1 cellular context compared by ENCODE assay signal in genomic region chrX:13816899-13817298, GRCh38.
TF ChIP-seq lines count a peak whose summit lies in the region.

A gene with protein sequence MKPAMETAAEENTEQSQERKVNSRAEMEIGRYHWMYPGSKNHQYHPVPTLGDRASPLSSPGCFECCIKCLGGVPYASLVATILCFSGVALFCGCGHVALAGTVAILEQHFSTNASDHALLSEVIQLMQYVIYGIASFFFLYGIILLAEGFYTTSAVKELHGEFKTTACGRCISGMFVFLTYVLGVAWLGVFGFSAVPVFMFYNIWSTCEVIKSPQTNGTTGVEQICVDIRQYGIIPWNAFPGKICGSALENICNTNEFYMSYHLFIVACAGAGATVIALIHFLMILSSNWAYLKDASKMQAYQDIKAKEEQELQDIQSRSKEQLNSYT (minus strand): TSS chrX:13817093. CDS start chrX:13816904, 189 bp downstream.

TF ChIP-seq in GM23338, 12 proteins besides CTCF, POLR2A, EP300 and RAD21 (continued from another document):
- TF ChIP-seq ETS1 (IDR thresholded peaks at IDR 0.05) (no peak), CREB1 (CRISPR knock-in tag; IDR thresholded peaks at IDR 0.05; ENCODE audit: low read depth) (no peak), EZH2 (IDR thresholded peaks at IDR 0.05; ENCODE audit: low read depth, unreplicated experiment) (no peak), NANOG (IDR thresholded peaks at IDR 0.05; ENCODE audit: borderline replicate concordance) (no peak), STAT1 (IDR thresholded peaks at IDR 0.05; ENCODE audit: unreplicated experiment) (no peak), EZH2phosphoT487 (IDR thresholded peaks at IDR 0.05; ENCODE audit: unreplicated experiment) (no peak), POLR2AphosphoS5 (IDR thresholded peaks at IDR 0.05; ENCODE audit: low read depth) (no peak), ZNF331 (CRISPR knock-in tag; IDR thresholded peaks at IDR 0.05; ENCODE audit: low read depth) (no peak)
- TF ChIP-seq, protein P1, sequence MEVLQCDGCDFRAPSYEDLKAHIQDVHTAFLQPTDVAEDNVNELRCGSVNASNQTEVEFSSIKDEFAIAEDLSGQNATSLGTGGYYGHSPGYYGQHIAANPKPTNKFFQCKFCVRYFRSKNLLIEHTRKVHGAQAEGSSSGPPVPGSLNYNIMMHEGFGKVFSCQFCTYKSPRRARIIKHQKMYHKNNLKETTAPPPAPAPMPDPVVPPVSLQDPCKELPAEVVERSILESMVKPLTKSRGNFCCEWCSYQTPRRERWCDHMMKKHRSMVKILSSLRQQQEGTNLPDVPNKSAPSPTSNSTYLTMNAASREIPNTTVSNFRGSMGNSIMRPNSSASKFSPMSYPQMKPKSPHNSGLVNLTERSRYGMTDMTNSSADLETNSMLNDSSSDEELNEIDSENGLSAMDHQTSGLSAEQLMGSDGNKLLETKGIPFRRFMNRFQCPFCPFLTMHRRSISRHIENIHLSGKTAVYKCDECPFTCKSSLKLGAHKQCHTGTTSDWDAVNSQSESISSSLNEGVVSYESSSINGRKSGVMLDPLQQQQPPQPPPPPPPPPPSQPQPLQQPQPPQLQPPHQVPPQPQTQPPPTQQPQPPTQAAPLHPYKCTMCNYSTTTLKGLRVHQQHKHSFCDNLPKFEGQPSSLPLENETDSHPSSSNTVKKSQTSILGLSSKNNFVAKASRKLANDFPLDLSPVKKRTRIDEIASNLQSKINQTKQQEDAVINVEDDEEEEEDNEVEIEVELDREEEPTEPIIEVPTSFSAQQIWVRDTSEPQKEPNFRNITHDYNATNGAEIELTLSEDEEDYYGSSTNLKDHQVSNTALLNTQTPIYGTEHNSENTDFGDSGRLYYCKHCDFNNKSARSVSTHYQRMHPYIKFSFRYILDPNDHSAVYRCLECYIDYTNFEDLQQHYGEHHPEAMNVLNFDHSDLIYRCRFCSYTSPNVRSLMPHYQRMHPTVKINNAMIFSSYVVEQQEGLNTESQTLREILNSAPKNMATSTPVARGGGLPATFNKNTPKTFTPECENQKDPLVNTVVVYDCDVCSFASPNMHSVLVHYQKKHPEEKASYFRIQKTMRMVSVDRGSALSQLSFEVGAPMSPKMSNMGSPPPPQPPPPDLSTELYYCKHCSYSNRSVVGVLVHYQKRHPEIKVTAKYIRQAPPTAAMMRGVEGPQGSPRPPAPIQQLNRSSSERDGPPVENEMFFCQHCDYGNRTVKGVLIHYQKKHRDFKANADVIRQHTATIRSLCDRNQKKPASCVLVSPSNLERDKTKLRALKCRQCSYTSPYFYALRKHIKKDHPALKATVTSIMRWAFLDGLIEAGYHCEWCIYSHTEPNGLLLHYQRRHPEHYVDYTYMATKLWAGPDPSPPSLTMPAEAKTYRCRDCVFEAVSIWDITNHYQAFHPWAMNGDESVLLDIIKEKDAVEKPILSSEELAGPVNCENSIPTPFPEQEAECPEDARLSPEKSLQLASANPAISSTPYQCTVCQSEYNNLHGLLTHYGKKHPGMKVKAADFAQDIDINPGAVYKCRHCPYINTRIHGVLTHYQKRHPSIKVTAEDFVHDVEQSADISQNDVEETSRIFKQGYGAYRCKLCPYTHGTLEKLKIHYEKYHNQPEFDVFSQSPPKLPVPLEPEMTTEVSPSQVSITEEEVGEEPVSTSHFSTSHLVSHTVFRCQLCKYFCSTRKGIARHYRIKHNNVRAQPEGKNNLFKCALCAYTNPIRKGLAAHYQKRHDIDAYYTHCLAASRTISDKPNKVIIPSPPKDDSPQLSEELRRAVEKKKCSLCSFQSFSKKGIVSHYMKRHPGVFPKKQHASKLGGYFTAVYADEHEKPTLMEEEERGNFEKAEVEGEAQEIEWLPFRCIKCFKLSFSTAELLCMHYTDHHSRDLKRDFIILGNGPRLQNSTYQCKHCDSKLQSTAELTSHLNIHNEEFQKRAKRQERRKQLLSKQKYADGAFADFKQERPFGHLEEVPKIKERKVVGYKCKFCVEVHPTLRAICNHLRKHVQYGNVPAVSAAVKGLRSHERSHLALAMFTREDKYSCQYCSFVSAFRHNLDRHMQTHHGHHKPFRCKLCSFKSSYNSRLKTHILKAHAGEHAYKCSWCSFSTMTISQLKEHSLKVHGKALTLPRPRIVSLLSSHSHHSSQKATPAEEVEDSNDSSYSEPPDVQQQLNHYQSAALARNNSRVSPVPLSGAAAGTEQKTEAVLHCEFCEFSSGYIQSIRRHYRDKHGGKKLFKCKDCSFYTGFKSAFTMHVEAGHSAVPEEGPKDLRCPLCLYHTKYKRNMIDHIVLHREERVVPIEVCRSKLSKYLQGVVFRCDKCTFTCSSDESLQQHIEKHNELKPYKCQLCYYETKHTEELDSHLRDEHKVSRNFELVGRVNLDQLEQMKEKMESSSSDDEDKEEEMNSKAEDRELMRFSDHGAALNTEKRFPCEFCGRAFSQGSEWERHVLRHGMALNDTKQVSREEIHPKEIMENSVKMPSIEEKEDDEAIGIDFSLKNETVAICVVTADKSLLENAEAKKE (CRISPR knock-in tag; IDR thresholded peaks at IDR 0.05): no peak
